20 cellular contexts compared by ENCODE assay signal in genomic region chr1:1179983-1180861, GRCh38. TPM values are rescaled to one million over a fixed set of nuclear protein-coding genes. Genes with fewer than 3 reads are reported as not detected.
DNase-seq lines count a peak whose midpoint lies in the region; ATAC-seq and TF ChIP-seq lines count a peak whose summit lies in the region.
"Had no signal": no experiment of that assay in that cellular context is flagged by ENCODE, and none has a peak within 500 bp of the region (broad histone marks: within the 10 kb centered on the region; RNA-seq: fewer than 3 reads in every experiment).

No MANE protein-coding gene starts in this region.

- CTCF ChIA-PET in Panc1 (lab: Charles Lee) = interaction anchor here (0.6 to 0.7 kb wide), 3 partner anchors 28 to 173 kb away, joined by 3 to 4 read pairs (median 3); no protein-coding TSS in a partner anchor

- H3K4me1 ChIP-seq in BLaER1 (peaks cover 93% of the 10 kb centered on the region), Panc1 (ENCODE audit: control insufficient read depth, insufficient read depth, low read length) (no peaks in the 10 kb centered on the region)
- H3K4me1 ChIP-seq: adrenal gland had no signal

- TF ChIP-seq CTCF in Panc1 (IDR thresholded peaks at IDR 0.05) = no peak

- no peaks in the 10 kb centered on the region for H3K9me3 ChIP-seq in BLaER1
- H3K9me3 ChIP-seq in Panc1 (ENCODE audit: control insufficient read depth, insufficient read depth, low read depth, low read length) = no peaks in the 10 kb centered on the region
- H3K9me3 ChIP-seq: adrenal gland, Caco-2, tibial nerve had no signal

- DNase-seq in Panc1 (ENCODE audit: low read depth, low spot score) (no peak), left kidney (ENCODE audit: low read depth, low spot score) (peak; percentile 36), NCI-H2029 (lab: John Stamatoyannopoulos, UW) (no peak), GM19238 (ENCODE audit: insufficient read length, low spot score) (no peak)
- DNase-seq: activated CD8-positive, alpha-beta T cell treated with anti-CD3 and anti-CD28 coated beads, Interleukin-2, amount 10 ng/mL, durations not matched to agents 7 days and 5 days; GDM1; KG1; mesendoderm; NCI-H1105; NCI-H2171 treated with DMSO at 0.1 percent for 48 hours; nucleus accumbens; SIG-M5; stimulated activated CD4-positive, alpha-beta T cell treated with anti-CD3 and anti-CD28 coated beads, Interleukin-4, amount 100 ng/mL, for 4 hours had no signal

- intact Hi-C loops in Panc1 (cut with micrococcal nuclease; ENCODE audit: unreplicated experiment) = loop anchor here (10.0 kb wide), 1 partner anchor 55 kb away; no protein-coding TSS in a partner anchor

- 0 out of 2 replicates have a peak, but pooled peaks cover 10% of the 10 kb centered on the region for H3K27me3 ChIP-seq in BLaER1
- H3K27me3 ChIP-seq in Panc1 (ENCODE audit: control insufficient read depth, insufficient read depth, low read length) = no peaks in the 10 kb centered on the region

- peak overlapping the region; percentile 97 for H3K4me2 ChIP-seq in BLaER1

- no TSS peak for BruUV-seq in Panc1 (replicated peaks; lab: Mats Ljungman, UMichigan)

- peaks cover 6% of the 10 kb centered on the region; the same call in 1 of the 2 replicates for H4K20me1 ChIP-seq in BLaER1

- H3K4me3 ChIP-seq in BLaER1 (peak overlapping the region; percentile 36), Panc1 (ENCODE audit: low read depth in 2 of 2, low read length in 2 of 2) (no peak overlapping the region)
- H3K4me3 ChIP-seq: adrenal gland, tibial nerve had no signal

- peak; percentile 23; the same call in 1 of the 2 replicates for ATAC-seq in Panc1
- no peak for ATAC-seq in HG02884 (IDR thresholded peaks at IDR 0.05; ENCODE audit: unreplicated experiment)
- ATAC-seq: activated CD8-positive, alpha-beta T cell treated with anti-CD3 and anti-CD28 coated beads, Interleukin-2, amount 10 ng/mL, durations not matched to agents 7 days and 5 days had no signal

- no peak overlapping the region for H3K9ac ChIP-seq in BLaER1

- POLR2A ChIA-PET in Panc1 (lab: Charles Lee) = interaction anchor here (0.7 kb wide), 1 partner anchor 36 kb away, joined by 5 read pairs; no protein-coding TSS in a partner anchor

- peak overlapping the region; percentile 69 for H3K27ac ChIP-seq in BLaER1
- H3K27ac ChIP-seq in Panc1 (ENCODE audit: low read length) = no peak overlapping the region
- H3K27ac ChIP-seq: adrenal gland, tibial nerve had no signal

- H3K36me3 ChIP-seq in BLaER1 (no peaks in the 10 kb centered on the region), Panc1 (ENCODE audit: control insufficient read depth, insufficient read depth, low read length) (no peaks in the 10 kb centered on the region)
- H3K36me3 ChIP-seq: adrenal gland, tibial nerve had no signal

- in situ Hi-C loops in Panc1 (cut with HindIII; ENCODE audit: low pct_unique_long_range_greater_than_20kb, low sequenced_read_pairs) = no loop called here

RNA-seq across cellular contexts. Expression of gene TTLL10, which starts 6.5 kb away (rescaled TPM):
- total RNA-seq in Panc1 (2021; ENCODE audit: unreplicated experiment) = not detected
- polyA plus RNA-seq in Panc1 (2012; ENCODE audit: insufficient read length) = not detected
- total RNA-seq: adrenal gland, endothelial cell of umbilical vein, frontal cortex, tibial nerve had no signal
- polyA plus RNA-seq: endothelial cell of umbilical vein had no signal

RNA-seq across cellular contexts. Expression of gene TNFRSF18, which starts 26.2 kb away (rescaled TPM):
- 4.3 TPM for total RNA-seq in Panc1 (2021; ENCODE audit: unreplicated experiment)
- 8.2 TPM for polyA plus RNA-seq in Panc1 (2012; ENCODE audit: insufficient read length)
- total RNA-seq: Caco-2, endothelial cell of umbilical vein, frontal cortex had no signal
- polyA plus RNA-seq: endothelial cell of umbilical vein had no signal

RNA-seq across cellular contexts. Expression of gene TNFRSF4, which starts 33.7 kb away (rescaled TPM):
- 0.62 TPM for total RNA-seq in Panc1 (2021; ENCODE audit: unreplicated experiment)
- polyA plus RNA-seq in Panc1 (2012; ENCODE audit: insufficient read length) = not detected
- total RNA-seq: Caco-2, frontal cortex had no signal

RNA-seq across cellular contexts. Expression of gene SDF4, which starts 51.6 kb away (rescaled TPM):
- 335 TPM for total RNA-seq in Panc1 (2021; ENCODE audit: unreplicated experiment)
- polyA plus RNA-seq in Panc1 (2012; ENCODE audit: insufficient read length) = 480 TPM

RNA-seq across cellular contexts. Expression of gene B3GALT6, which starts 51.8 kb away (rescaled TPM):
- 46.4 TPM for total RNA-seq in Panc1 (2021; ENCODE audit: unreplicated experiment)
- polyA plus RNA-seq in Panc1 (2012; ENCODE audit: insufficient read length) = 52.8 TPM
